Comparison of ENCODE assay signal across 20 cellular contexts in the genomic region with DNA sequence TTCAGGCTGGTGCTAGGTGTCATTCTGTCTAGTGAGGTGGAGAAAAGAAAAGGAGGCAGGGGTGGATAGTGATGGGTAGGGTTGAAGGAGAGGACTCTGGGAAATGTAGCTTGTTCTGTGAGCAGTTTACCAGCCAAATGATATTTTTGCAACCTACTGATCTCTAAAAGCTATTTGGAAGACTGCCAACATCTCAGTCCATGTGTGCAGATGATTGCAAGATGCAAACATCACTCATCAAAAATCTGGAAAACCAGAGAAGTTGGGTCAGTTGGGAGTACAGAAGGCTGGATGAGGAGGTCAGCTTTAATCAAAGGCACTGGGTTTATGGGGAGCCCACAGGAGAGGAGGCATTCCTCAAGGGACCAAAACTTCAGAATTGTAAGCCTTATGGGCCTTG.
"Had no signal": no experiment of that assay in that cellular context is flagged by ENCODE, and none has a peak within 500 bp of the region (broad histone marks: within the 10 kb centered on the region; RNA-seq: fewer than 3 reads in every experiment).

No MANE protein-coding gene starts in this region.

- H3K9ac ChIP-seq: neural progenitor cell had no signal

- DNase-seq: activated CD4-positive, alpha-beta memory T cell treated with anti-CD3 and anti-CD28 coated beads, Interleukin-2, amount 10 ng/mL, durations not matched to agents 7 days and 5 days; activated CD4-positive, alpha-beta T cell treated with anti-CD3 and anti-CD28 coated beads, Interleukin-2, amount 10 ng/mL, durations not matched to agents 24 days and 14 days; activated gamma-delta T cell treated with Interleukin-2 at 50 U/mL for 16 hours; colonic mucosa; dorsolateral prefrontal cortex; foreskin melanocyte; glutamatergic neuron; left ventricle myocardium inferior; naive thymus-derived CD4-positive, alpha-beta T cell; sigmoid colon; stimulated activated CD4-positive, alpha-beta T cell treated with anti-CD3 and anti-CD28 coated beads, Interleukin-2, amount 100 ng/mL, for 48 hours; stimulated activated CD8-positive, alpha-beta memory T cell treated with anti-CD3 and anti-CD28 coated beads, Interleukin-4, amount 100 ng/mL, for 48 hours; stimulated activated naive B cell treated with anti-CD40 and anti-IgM and Interleukin-4, amounts not matched to agents 10 μg/mL and 1 μg/mL and 100 μg/mL, for 72 hours; transverse colon had no signal

- H3K4me1 ChIP-seq: adrenal gland, ascending aorta, colonic mucosa, left ventricle myocardium inferior, sigmoid colon, transverse colon had no signal

- ATAC-seq: activated CD4-positive, CD25-positive, alpha-beta regulatory T cell treated with anti-CD3 and anti-CD28 coated beads, Interleukin-2, amount 50 U/mL, for 24 hours; activated naive CD4-positive, alpha-beta T cell treated with anti-CD3 and anti-CD28 coated beads, Interleukin-2, amount 50 U/mL, for 72 hours; naive thymus-derived CD4-positive, alpha-beta T cell; stimulated activated naive B cell treated with anti-CD40 and anti-IgM and Interleukin-4, amounts not matched to agents 10 μg/mL and 1 μg/mL and 100 μg/mL, for 72 hours had no signal

- H3K9me3 ChIP-seq: adrenal gland, ascending aorta, colonic mucosa, left ventricle myocardium inferior, sigmoid colon, transverse colon had no signal

- H3K36me3 ChIP-seq: adrenal gland, ascending aorta, colonic mucosa, left ventricle myocardium inferior, neural progenitor cell, sigmoid colon, transverse colon had no signal

- H3K4me3 ChIP-seq: adrenal gland, ascending aorta, colonic mucosa, dorsolateral prefrontal cortex, hepatocyte, left ventricle myocardium inferior, neural progenitor cell, sigmoid colon, transverse colon had no signal

- H3K27me3 ChIP-seq: adrenal gland, ascending aorta, colonic mucosa, hepatocyte, neural progenitor cell, sigmoid colon, transverse colon had no signal
